9 cellular contexts compared by ENCODE assay signal in the genomic region with DNA sequence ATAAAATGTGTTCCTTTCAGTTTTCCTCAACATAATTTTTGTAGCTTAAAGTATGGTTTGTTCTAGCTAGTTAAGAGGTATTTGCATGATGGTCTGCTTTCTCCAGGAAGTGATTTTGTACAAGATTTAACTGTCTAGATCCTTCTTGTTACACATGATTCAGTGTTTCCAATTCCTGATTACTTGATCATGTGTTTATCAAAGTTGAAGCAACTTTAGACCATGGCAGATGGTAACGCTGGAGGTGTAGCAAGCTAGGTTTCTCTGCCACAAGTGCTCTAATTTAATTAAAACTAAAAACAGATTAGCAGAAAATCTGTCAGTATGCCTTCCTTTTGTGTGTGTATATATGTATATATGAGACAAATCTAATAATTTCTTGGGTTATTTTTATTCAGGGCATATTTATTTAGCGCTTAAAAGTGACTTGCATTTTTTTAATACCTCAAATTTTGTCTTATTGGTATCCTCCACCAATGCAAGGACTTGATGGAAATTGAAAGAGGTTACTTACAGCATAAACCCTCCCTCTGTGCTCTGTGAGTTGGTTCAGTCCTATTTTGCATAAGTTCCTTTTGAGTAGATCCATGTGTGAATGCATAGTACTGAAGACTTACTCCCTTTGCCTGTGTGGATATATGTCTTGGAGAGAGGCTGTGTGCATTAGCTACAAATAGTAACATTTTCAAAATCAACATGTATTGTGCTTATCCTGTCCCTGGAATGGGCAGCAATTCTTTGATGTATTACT.
DNase-seq lines count a peak whose midpoint lies in the region; ATAC-seq and TF ChIP-seq lines count a peak whose summit lies in the region.
"Had no signal": no experiment of that assay in that cellular context is flagged by ENCODE, and none has a peak within 500 bp of the region (broad histone marks: within the 10 kb centered on the region; RNA-seq: fewer than 3 reads in every experiment).

No MANE protein-coding gene starts in this region.

- no peaks in the 10 kb centered on the region for H3K27me3 ChIP-seq in sigmoid colon

- H3K9me3 ChIP-seq in sigmoid colon = no peaks in the 10 kb centered on the region

- no peak for ATAC-seq in HG02763 (IDR thresholded peaks at IDR 0.05; ENCODE audit: unreplicated experiment)
- no peak for ATAC-seq in GM21526 (IDR thresholded peaks at IDR 0.05; ENCODE audit: low FRiP score, unreplicated experiment)
- ATAC-seq: naive thymus-derived CD4-positive, alpha-beta T cell had no signal

- TF ChIP-seq EP300 in sigmoid colon (IDR thresholded peaks at IDR 0.05) = no peak

- DNase-seq in H4 (ENCODE audit: low spot score) (peak; percentile 94), NCI-H2196 (lab: John Stamatoyannopoulos, UW; ENCODE audit: unreplicated experiment) (peak; percentile 46), coronary artery (ENCODE audit: low spot score) (no peak), non-pigmented ciliary epithelial cell (ENCODE audit: low read depth) (peak; percentile 86), sigmoid colon (no peak), inferior parietal cortex (ENCODE audit: extremely low spot score) (no peak)

- intact Hi-C loops in sigmoid colon (cut with DNase I) = loop anchor here (5.0 to 10.0 kb wide), 2 partner anchors 397 to 724 kb away; no protein-coding TSS in a partner anchor

- peak overlapping the region; percentile 11 for H3K4me3 ChIP-seq in coronary artery
- peak overlapping the region in 1 of 4 donors; percentile 4 for H3K4me3 ChIP-seq in sigmoid colon

- peaks cover 0 to 56% (median 27%) of the 10 kb centered on the region in 4 donors for H3K4me1 ChIP-seq in sigmoid colon

- WGBS in sigmoid colon, 2 donors = 80 to 81% methylated on average over 2 of the region's 2 CpGs

- H3K36me3 ChIP-seq in sigmoid colon = no peaks in the 10 kb centered on the region

- TF ChIP-seq CTCF in coronary artery (IDR thresholded peaks at IDR 0.05) = no peak
- no peak for TF ChIP-seq CTCF in sigmoid colon (IDR thresholded peaks at IDR 0.05)

- H3K27ac ChIP-seq in coronary artery (no peak overlapping the region), sigmoid colon (no peak overlapping the region)

- no peak for TF ChIP-seq POLR2A in sigmoid colon (IDR thresholded peaks at IDR 0.05)

Comparison
In these comparisons a context has a peak if more than half of its experiments do, and no peak if none do; other contexts are left out.
1. DNase-seq: peak in H4 (single experiment), NCI-H2196 (single experiment) and non-pigmented ciliary epithelial cell (single experiment); none in coronary artery (single experiment), sigmoid colon (single experiment) and inferior parietal cortex (single experiment).